ENCODE assay signal across 16 cellular contexts in genomic region chr17:52027620-52028019, GRCh38.
DNase-seq lines count a peak whose midpoint lies in the region; ATAC-seq and TF ChIP-seq lines count a peak whose summit lies in the region.
"Had no signal": no experiment of that assay in that cellular context is flagged by ENCODE, and none has a peak within 500 bp of the region (broad histone marks: within the 10 kb centered on the region; RNA-seq: fewer than 3 reads in every experiment).

No MANE protein-coding gene starts in this region.

- intact Hi-C loops in MCF 10A (cut with micrococcal nuclease) (no loop called here), breast epithelium (cut with DNase I; ENCODE audit: low total_unique reads) (no loop called here)

- no peaks in the 10 kb centered on the region for H3K9me3 Mint-ChIP-seq in MCF 10A (ENCODE audit: unreplicated experiment)
- H3K9me3 Mint-ChIP-seq: effector memory CD8-positive, alpha-beta T cell had no signal

- H3K9me3 ChIP-seq in breast epithelium, result no peaks in the 10 kb centered on the region
- H3K9me3 ChIP-seq: ascending aorta, thyroid gland had no signal

- H3K36me3 Mint-ChIP-seq in MCF 10A (ENCODE audit: insufficient read depth, unreplicated experiment), result no peaks in the 10 kb centered on the region

- H3K27me3 ChIP-seq in breast epithelium, result no peaks in the 10 kb centered on the region
- H3K27me3 ChIP-seq: ascending aorta, thyroid gland had no signal

- no TSS peak for BruUV-seq in MCF 10A (replicated peaks; lab: Mats Ljungman, UMichigan)

- H3K4me3 ChIP-seq in breast epithelium, result no peak overlapping the region
- H3K4me3 ChIP-seq: ascending aorta, lung, thyroid gland had no signal

- peaks cover 20% of the 10 kb centered on the region for H3K4me1 Mint-ChIP-seq in MCF 10A (ENCODE audit: insufficient read depth, unreplicated experiment)

- no peaks in the 10 kb centered on the region for H3K27me3 Mint-ChIP-seq in MCF 10A (ENCODE audit: insufficient read depth, unreplicated experiment)
- H3K27me3 Mint-ChIP-seq: effector memory CD8-positive, alpha-beta T cell had no signal

- TF ChIP-seq CTCF in MCF 10A (IDR thresholded peaks at IDR 0.05; ENCODE audit: unreplicated experiment) (no peak), breast epithelium (IDR thresholded peaks at IDR 0.05) (no peak)

- ATAC-seq in GM18861 (IDR thresholded peaks at IDR 0.05; ENCODE audit: unreplicated experiment), result no peak
- ATAC-seq: effector memory CD8-positive, alpha-beta T cell had no signal

- POLR2A ChIA-PET in MCF 10A (lab: Yijun Ruan, JAX), result interaction anchor here (0.6 to 1.4 kb wide), 4 partner anchors 12 to 295 kb away, joined by 3 to 5 read pairs (median 4); no protein-coding TSS in a partner anchor

- H3K36me3 ChIP-seq in breast epithelium, result no peaks in the 10 kb centered on the region
- H3K36me3 ChIP-seq: ascending aorta, thyroid gland had no signal

- TF ChIP-seq POLR2A in breast epithelium (IDR thresholded peaks at IDR 0.05), result no peak

- H3K4me1 ChIP-seq in breast epithelium, result no peaks in the 10 kb centered on the region
- H3K4me1 ChIP-seq: ascending aorta had no signal

- peak overlapping the region; percentile 19 for H3K27ac Mint-ChIP-seq in MCF 10A (ENCODE audit: low read depth, unreplicated experiment)
- H3K27ac Mint-ChIP-seq: effector memory CD8-positive, alpha-beta T cell had no signal

- peak; percentile 53 for DNase-seq in MCF 10A (ENCODE audit: unreplicated experiment)
- no peak for DNase-seq in breast epithelium (ENCODE audit: low spot score in 2 of 2)
- peak; percentile 55 for DNase-seq in amniotic epithelial cell (ENCODE audit: low read depth)
- peak; percentile 44 for DNase-seq in iris pigment epithelial cell (ENCODE audit: low read depth)
- DNase-seq in NCI-H510A treated with DMSO at 0.1 percent for 48 hours (lab: John Stamatoyannopoulos, UW), result no peak
- no peak for DNase-seq in NCI-H1930 (lab: John Stamatoyannopoulos, UW)
- no peak for DNase-seq in NCI-H2029 (lab: John Stamatoyannopoulos, UW)
- DNase-seq: activated CD4-positive, alpha-beta T cell treated with anti-CD3 and anti-CD28 coated beads for 48 hours; effector memory CD8-positive, alpha-beta T cell; hypothalamus; Karpas-422; nucleus accumbens; thyroid gland had no signal

- no peak overlapping the region for H3K27ac ChIP-seq in breast epithelium
- H3K27ac ChIP-seq: ascending aorta, thyroid gland had no signal

- H3K4me3 Mint-ChIP-seq in MCF 10A (ENCODE audit: unreplicated experiment), result no peak overlapping the region
- H3K4me3 Mint-ChIP-seq: effector memory CD8-positive, alpha-beta T cell had no signal

- CTCF ChIA-PET in MCF 10A (lab: Yijun Ruan, JAX), result interaction anchor here (0.7 to 1.1 kb wide), 2 partner anchors 31 to 77 kb away, joined by 3 read pairs; no protein-coding TSS in a partner anchor

Comparison
In these comparisons a context has a peak if more than half of its experiments do, and no peak if none do; other contexts are left out.
1. DNase-seq: peak in MCF 10A (single experiment), amniotic epithelial cell (single experiment) and iris pigment epithelial cell (single experiment); none in breast epithelium (0 of 2), NCI-H510A treated with DMSO at 0.1 percent for 48 hours (single experiment), NCI-H1930 (0 of 2) and NCI-H2029 (single experiment).